Comparison of ENCODE assay signal across 24 cellular contexts in genomic region chr4:186886759-186887158, GRCh38.
DNase-seq lines count a peak whose midpoint lies in the region; ATAC-seq and TF ChIP-seq lines count a peak whose summit lies in the region.
"Had no signal": no experiment of that assay in that cellular context is flagged by ENCODE, and none has a peak within 500 bp of the region (broad histone marks: within the 10 kb centered on the region; RNA-seq: fewer than 3 reads in every experiment).

No MANE protein-coding gene starts in this region.

- H4K20me1 ChIP-seq in osteoblast (ENCODE audit: insufficient read depth, low read length), result no peaks in the 10 kb centered on the region

- peaks cover 6% of the 10 kb centered on the region for H3K4me1 ChIP-seq in osteoblast (ENCODE audit: insufficient read depth, low read length)
- H3K4me1 ChIP-seq: SJCRH30, tibial nerve had no signal

- CTCF ChIA-PET in RWPE1 (lab: Yijun Ruan, JAX), result no interaction called here

- no peaks in the 10 kb centered on the region for H3K27me3 ChIP-seq in osteoblast (ENCODE audit: insufficient read depth, low read length)
- H3K27me3 ChIP-seq: neural progenitor cell, SJCRH30, tibial nerve had no signal

- H3K27ac ChIP-seq in RWPE1 (peak overlapping the region; percentile 76), epithelial cell of prostate (peak overlapping the region; percentile 77), osteoblast (ENCODE audit: low read depth, low read length) (no peak overlapping the region)
- H3K27ac ChIP-seq: C4-2B, neural progenitor cell, SJCRH30, tibial nerve, VCaP had no signal

- TF ChIP-seq CTCF in RWPE1 (conservative IDR thresholded peaks at IDR 0.05; ENCODE audit: low read depth), result no peak
- TF ChIP-seq CTCF in osteoblast (IDR thresholded peaks at IDR 0.05; ENCODE audit: extremely low read depth, low read depth, low read length), result no peak

- no peak for DNase-seq in RWPE1 (ENCODE audit: low spot score)
- no peak for DNase-seq in epithelial cell of prostate (ENCODE audit: low read depth, low spot score)
- DNase-seq in osteoblast (ENCODE audit: insufficient read length, low spot score, missing footprints), result peak; percentile 65
- no peak for DNase-seq in stimulated activated CD4-positive, alpha-beta T cell treated with anti-CD3 and anti-CD28 coated beads, Interleukin-4, amount 100 ng/mL, for 4 hours
- DNase-seq in sciatic nerve (ENCODE audit: low spot score), result no peak
- DNase-seq in COLO668 (lab: John Stamatoyannopoulos, UW; ENCODE audit: unreplicated experiment), result no peak
- DNase-seq in NCI-H146 (lab: John Stamatoyannopoulos, UW), result no peak
- DNase-seq: activated CD4-positive, alpha-beta T cell treated with anti-CD3 and anti-CD28 coated beads for 4 hours; activated effector memory CD4-positive, alpha-beta T cell treated with Interleukin-2 at 50 U/mL for 16 hours; amygdala; Calu3; immature natural killer cell; Karpas-422; NCI-H1436; right cardiac atrium; stimulated activated CD4-positive, alpha-beta T cell treated with anti-CD3 and anti-CD28 coated beads, Interleukin-4, amount 100 ng/mL, for 24 hours; T-helper 9 cell had no signal

- intact Hi-C loops in sciatic nerve (cut with DNase I), result no loop called here

- H3K4me3 ChIP-seq in osteoblast (ENCODE audit: insufficient read depth, low read length), result no peak overlapping the region
- H3K4me3 ChIP-seq: neural progenitor cell, SJCRH30, tibial nerve had no signal

- ATAC-seq in GM18867 (IDR thresholded peaks at IDR 0.05; ENCODE audit: unreplicated experiment) (peak; percentile 41), sciatic nerve (no peak)
- ATAC-seq: activated naive CD4-positive, alpha-beta T cell treated with anti-CD3 and anti-CD28 coated beads, Interleukin-2, amount 50 U/mL, for 72 hours; right cardiac atrium had no signal

- no peaks in the 10 kb centered on the region for H3K9me3 ChIP-seq in osteoblast (ENCODE audit: low read depth, low read length)
- H3K9me3 ChIP-seq: SJCRH30 had no signal

- POLR2A ChIA-PET in RWPE1 (lab: Yijun Ruan, JAX; ENCODE audit: low non-redundant PET), result no interaction called here

- no peaks in the 10 kb centered on the region for H3K79me2 ChIP-seq in osteoblast (ENCODE audit: insufficient read depth, low read length)

- H2AFZ ChIP-seq in osteoblast (ENCODE audit: low read length), result no peak overlapping the region
- H2AFZ ChIP-seq: neural progenitor cell had no signal

- no peak overlapping the region for H3K4me2 ChIP-seq in osteoblast (ENCODE audit: insufficient read depth, low read length)
- H3K4me2 ChIP-seq: neural progenitor cell had no signal

- H3K36me3 ChIP-seq in osteoblast (ENCODE audit: insufficient read depth, low read length), result no peaks in the 10 kb centered on the region
- H3K36me3 ChIP-seq: neural progenitor cell, SJCRH30 had no signal
